In genomic region chr9:89311346-89312153, GRCh38 we compare ENCODE assay signal across 8 cellular contexts. TPM values are rescaled to one million over a fixed set of nuclear protein-coding genes. Genes with fewer than 3 reads are reported as not detected.
DNase-seq lines count a peak whose midpoint lies in the region; ATAC-seq and TF ChIP-seq lines count a peak whose summit lies in the region.

No MANE protein-coding gene starts in this region.

- no peaks in the 10 kb centered on the region for H3K27me3 ChIP-seq in lower lobe of right lung (ENCODE audit: low read depth)

- H3K27ac Mint-ChIP-seq in chondrocyte (ENCODE audit: unreplicated experiment) (peak overlapping the region; percentile 100), type B pancreatic cell (peak overlapping the region; percentile 100)

- H3K4me1 ChIP-seq in lower lobe of right lung, result peaks cover 18% of the 10 kb centered on the region

- H3K4me3 Mint-ChIP-seq in chondrocyte (ENCODE audit: unreplicated experiment) (peak overlapping the region; percentile 90), type B pancreatic cell (peak overlapping the region; percentile 99)

- H3K4me3 ChIP-seq in NB4 (ENCODE audit: low read depth, low read length) (peak overlapping the region; percentile 94), lower lobe of right lung (peak overlapping the region; percentile 72)

- H3K9me3 Mint-ChIP-seq in chondrocyte (ENCODE audit: low read depth) (no peaks in the 10 kb centered on the region), type B pancreatic cell (no peaks in the 10 kb centered on the region)

- H3K27me3 Mint-ChIP-seq in chondrocyte (ENCODE audit: low read depth) (no peaks in the 10 kb centered on the region), type B pancreatic cell (peaks cover 6% of the 10 kb centered on the region)

- no peak for TF ChIP-seq POLR2A in NB4 (IDR thresholded peaks at IDR 0.05; ENCODE audit: extremely low read depth, insufficient read length)

- peak; percentile 0 to 2 for ATAC-seq in lower lobe of right lung

- H3K36me3 Mint-ChIP-seq in chondrocyte (ENCODE audit: low read depth) (peaks cover under 1% of the 10 kb centered on the region), type B pancreatic cell (peaks cover 16% of the 10 kb centered on the region)

- TF ChIP-seq CTCF in NB4 (IDR thresholded peaks at IDR 0.05; ENCODE audit: low read depth, low read length), result no peak
- TF ChIP-seq CTCF in chondrocyte (IDR thresholded peaks at IDR 0.05), result no peak
- TF ChIP-seq CTCF in lower lobe of right lung (IDR thresholded peaks at IDR 0.05), result no peak
- no peak for TF ChIP-seq CTCF in type B pancreatic cell (conservative IDR thresholded peaks at IDR 0.05)

- H3K4me1 Mint-ChIP-seq in chondrocyte (ENCODE audit: low read depth) (peaks cover 36% of the 10 kb centered on the region), type B pancreatic cell (ENCODE audit: unreplicated experiment) (peaks cover 24% of the 10 kb centered on the region)

- H3K9me3 ChIP-seq in lower lobe of right lung, result no peaks in the 10 kb centered on the region

- peak; percentile 15 for DNase-seq in stimulated activated CD4-positive, alpha-beta T cell treated with anti-CD3 and anti-CD28 coated beads, Interleukin-12 subunit alpha, Interleukin-12 subunit beta, amount 100 ng/mL, for 4 hours
- DNase-seq in stimulated activated CD4-positive, alpha-beta T cell treated with anti-CD3 and anti-CD28 coated beads, Interleukin-4, amount 100 ng/mL, for 24 hours, result no peak
- DNase-seq in NB4 (ENCODE audit: low read depth), result peak; percentile 15
- DNase-seq in chondrocyte (ENCODE audit: low spot score), result no peak
- DNase-seq in lower lobe of right lung, result peak; percentile 61
- DNase-seq in type B pancreatic cell (ENCODE audit: extremely low spot score, unreplicated experiment), result no peak
- no peak for DNase-seq in activated effector memory CD4-positive, alpha-beta T cell treated with anti-CD3 and anti-CD28 coated beads, Interleukin-2, amount 50 U/mL, for 16 hours
- no peak for DNase-seq in AG20443 (ENCODE audit: low spot score)

- peaks cover 4% of the 10 kb centered on the region for H3K36me3 ChIP-seq in lower lobe of right lung

- intact Hi-C loops in lower lobe of right lung (cut with DNase I), result no loop called here

- peak overlapping the region; percentile 100 for H3K27ac ChIP-seq in lower lobe of right lung

RNA-seq across cellular contexts. Expression of gene CKS2, which starts 0.6 kb away (rescaled TPM):
- total RNA-seq in chondrocyte (22.6 to 24.5 TPM (median 24.0 TPM) in 3 replicates), lower lobe of right lung (16.6 TPM), type B pancreatic cell (ENCODE audit: low replicate concordance) (56.3 and 115 TPM in 2 replicates)

RNA-seq across cellular contexts. Expression of gene SECISBP2, which starts 6.8 kb away (rescaled TPM):
- total RNA-seq in chondrocyte, result 15.1 to 20.7 TPM (median 16.0 TPM) in 3 replicates
- total RNA-seq in lower lobe of right lung, result 55.6 TPM
- 47.1 and 49.6 TPM in 2 replicates for total RNA-seq in type B pancreatic cell (ENCODE audit: low replicate concordance)

Comparison
In these comparisons a context has a peak if more than half of its experiments do, and no peak if none do; other contexts are left out.
1. DNase-seq: peak in stimulated activated CD4-positive, alpha-beta T cell treated with anti-CD3 and anti-CD28 coated beads, Interleukin-12 subunit alpha, Interleukin-12 subunit beta, amount 100 ng/mL, for 4 hours (single experiment), NB4 (single experiment) and lower lobe of right lung (single experiment); none in stimulated activated CD4-positive, alpha-beta T cell treated with anti-CD3 and anti-CD28 coated beads, Interleukin-4, amount 100 ng/mL, for 24 hours (single experiment), chondrocyte (single experiment), type B pancreatic cell (single experiment), activated effector memory CD4-positive, alpha-beta T cell treated with anti-CD3 and anti-CD28 coated beads, Interleukin-2, amount 50 U/mL, for 16 hours (single experiment) and AG20443 (single experiment).